Comparison of ENCODE assay signal across 27 cellular contexts in genomic region chr2:128284841-128285240, GRCh38. TPM values are rescaled to one million over a fixed set of nuclear protein-coding genes. Genes with fewer than 3 reads are reported as not detected.
DNase-seq lines count a peak whose midpoint lies in the region; ATAC-seq, FAIRE-seq and TF ChIP-seq lines count a peak whose summit lies in the region.
"Had no signal": no experiment of that assay in that cellular context is flagged by ENCODE, and none has a peak within 500 bp of the region (broad histone marks: within the 10 kb centered on the region; RNA-seq: fewer than 3 reads in every experiment).

No MANE protein-coding gene starts in this region.

- no peak for TF ChIP-seq POLR2A in heart left ventricle (IDR thresholded peaks at IDR 0.05)

- H3K27me3 ChIP-seq in heart left ventricle (no peaks in the 10 kb centered on the region), brain microvascular endothelial cell (replicated peaks) (no peaks in the 10 kb centered on the region)
- H3K27me3 ChIP-seq: SJSA1 had no signal

- no peak for ATAC-seq in heart left ventricle
- ATAC-seq in Right ventricle myocardium inferior, result no peak
- no peak for ATAC-seq in mucosa of descending colon
- ATAC-seq in HG03095 (IDR thresholded peaks at IDR 0.05; ENCODE audit: unreplicated experiment), result no peak

- peaks cover 0 to 3% (median 0%) of the 10 kb centered on the region in 9 donors for H3K36me3 ChIP-seq in heart left ventricle
- no peaks in the 10 kb centered on the region for H3K36me3 ChIP-seq in kidney (ENCODE audit: control insufficient read depth in 1 of 2, insufficient read depth in 2 of 2, low read length in 2 of 2)
- H3K36me3 ChIP-seq in mucosa of descending colon (ENCODE audit: low read depth), result no peaks in the 10 kb centered on the region
- peaks cover 2% of the 10 kb centered on the region for H3K36me3 ChIP-seq in brain microvascular endothelial cell (replicated peaks)
- H3K36me3 ChIP-seq: HAP-1 had no signal

- TF ChIP-seq CTCF in heart left ventricle (IDR thresholded peaks at IDR 0.05) (no peak), kidney (IDR thresholded peaks at IDR 0.05; ENCODE audit: borderline replicate concordance, extremely low read depth, insufficient read depth) (no peak), mucosa of descending colon (IDR thresholded peaks at IDR 0.05) (no peak), brain microvascular endothelial cell (IDR thresholded peaks at IDR 0.05; ENCODE audit: low read depth, low read length, missing control alignments) (no peak)

- no peak overlapping the region for H3K27ac ChIP-seq in heart left ventricle
- no peak overlapping the region for H3K27ac ChIP-seq in kidney (ENCODE audit: low read depth in 2 of 2, low read length in 2 of 2)
- no peak overlapping the region for H3K27ac ChIP-seq in brain microvascular endothelial cell
- H3K27ac ChIP-seq: C4-2B, GM23248, KMS-11, SJSA1 had no signal

- H3K9me3 ChIP-seq in heart left ventricle (no peaks in the 10 kb centered on the region), kidney (ENCODE audit: control insufficient read depth in 1 of 2, low read length in 2 of 2) (no peaks in the 10 kb centered on the region), mucosa of descending colon (no peaks in the 10 kb centered on the region)
- H3K9me3 ChIP-seq: HAP-1, SJSA1 had no signal

- H3K4me1 ChIP-seq in heart left ventricle (peaks cover 0 to 83% (median 54%) of the 10 kb centered on the region in 12 donors), kidney (ENCODE audit: control insufficient read depth in 1 of 2, insufficient read depth in 1 of 2, low read depth in 1 of 2, low read length in 2 of 2) (peaks cover 24 to 62% of the 10 kb centered on the region in 2 donors), mucosa of descending colon (ENCODE audit: low read depth) (peaks cover 3% of the 10 kb centered on the region)
- H3K4me1 ChIP-seq: HAP-1 had no signal

- intact Hi-C loops in heart left ventricle (cut with DNase I), result loop anchor here in 1 of 10 donors (5.0 kb wide), 1 partner anchor 32 kb away; the partner anchor contains the start of gene HS6ST1
- intact Hi-C loops in Right ventricle myocardium inferior (cut with DNase I), result no loop called here
- intact Hi-C loops in kidney (cut with DNase I), result no loop called here
- intact Hi-C loops in mucosa of descending colon (cut with DNase I, micrococcal nuclease), result no loop called here

- H3K4me3 ChIP-seq in heart left ventricle (no peak overlapping the region), kidney (ENCODE audit: low read length in 2 of 2) (no peak overlapping the region), mucosa of descending colon (no peak overlapping the region), brain microvascular endothelial cell (ENCODE audit: low read depth, low read length) (no peak overlapping the region)
- H3K4me3 ChIP-seq: GM23248, HAP-1, SJSA1 had no signal

- in situ Hi-C loops in brain microvascular endothelial cell (cut with HindIII; ENCODE audit: low pct_ligation_motif_present, low sequenced_read_pairs), result no loop called here

- 91 to 98% (median 94%) methylated on average over 11 of the region's 11 CpGs for WGBS in heart left ventricle, 4 donors

- peak in 3 of 5 donors; percentile 22 to 55 (median 26) for DNase-seq in heart left ventricle
- no peak for DNase-seq in Right ventricle myocardium inferior (ENCODE audit: missing footprints)
- peak; percentile 44 for DNase-seq in kidney
- DNase-seq in mucosa of descending colon, result peak in 2 of 3 donors; percentile 17 to 37
- no peak for DNase-seq in medulla oblongata (ENCODE audit: extremely low spot score)
- no peak for DNase-seq in brain microvascular endothelial cell
- DNase-seq: 8988T; AML-193; Calu3; CD8-positive, alpha-beta memory T cell; DMS153; GM23248; IMR-90; NCI-H1105; NCI-H146; NCI-H2029; NCI-H2227 treated with DMSO at 0.1 percent for 48 hours; NCI-H510A; NCI-H774; NK-92 treated with Interleukin-12 subunit alpha and Interleukin-12 subunit beta, amount 100 ng/mL, for 24 hours had no signal

- FAIRE-seq in kidney (lab: Jason Lieb, UNC), result no peak
- FAIRE-seq: GM12892, HTR-8/SVneo had no signal

- H3K9ac ChIP-seq in kidney (ENCODE audit: low read length in 2 of 2), result no peak overlapping the region
- H3K9ac ChIP-seq: GM23248, KMS-11 had no signal

RNA-seq across cellular contexts. Expression of gene HS6ST1, which starts 33.8 kb away (rescaled TPM):
- total RNA-seq in heart left ventricle, result 10 to 100 TPM; 18.1 to 87.3 (median 24.9) TPM
- 10 to 100 TPM; 15.6 to 26.5 TPM for polyA plus RNA-seq in heart left ventricle
- total RNA-seq in Right ventricle myocardium inferior, result 34.9 TPM
- 73.9 TPM for total RNA-seq in kidney
- polyA plus RNA-seq in kidney (ENCODE audit: insufficient read depth, low read depth, low replicate concordance), result 49.6 TPM
- total RNA-seq in mucosa of descending colon, result 10 to 100 TPM; 30.8 to 39.6 (median 32.2) TPM

Comparison
In these comparisons a context has a peak if more than half of its experiments do, and no peak if none do; other contexts are left out.
1. DNase-seq: peak in heart left ventricle (3 of 5), kidney (single experiment) and mucosa of descending colon (2 of 3); none in Right ventricle myocardium inferior (single experiment), medulla oblongata (single experiment) and brain microvascular endothelial cell (single experiment).